Comparison of ENCODE assay signal across 9 cellular contexts in the genomic region with DNA sequence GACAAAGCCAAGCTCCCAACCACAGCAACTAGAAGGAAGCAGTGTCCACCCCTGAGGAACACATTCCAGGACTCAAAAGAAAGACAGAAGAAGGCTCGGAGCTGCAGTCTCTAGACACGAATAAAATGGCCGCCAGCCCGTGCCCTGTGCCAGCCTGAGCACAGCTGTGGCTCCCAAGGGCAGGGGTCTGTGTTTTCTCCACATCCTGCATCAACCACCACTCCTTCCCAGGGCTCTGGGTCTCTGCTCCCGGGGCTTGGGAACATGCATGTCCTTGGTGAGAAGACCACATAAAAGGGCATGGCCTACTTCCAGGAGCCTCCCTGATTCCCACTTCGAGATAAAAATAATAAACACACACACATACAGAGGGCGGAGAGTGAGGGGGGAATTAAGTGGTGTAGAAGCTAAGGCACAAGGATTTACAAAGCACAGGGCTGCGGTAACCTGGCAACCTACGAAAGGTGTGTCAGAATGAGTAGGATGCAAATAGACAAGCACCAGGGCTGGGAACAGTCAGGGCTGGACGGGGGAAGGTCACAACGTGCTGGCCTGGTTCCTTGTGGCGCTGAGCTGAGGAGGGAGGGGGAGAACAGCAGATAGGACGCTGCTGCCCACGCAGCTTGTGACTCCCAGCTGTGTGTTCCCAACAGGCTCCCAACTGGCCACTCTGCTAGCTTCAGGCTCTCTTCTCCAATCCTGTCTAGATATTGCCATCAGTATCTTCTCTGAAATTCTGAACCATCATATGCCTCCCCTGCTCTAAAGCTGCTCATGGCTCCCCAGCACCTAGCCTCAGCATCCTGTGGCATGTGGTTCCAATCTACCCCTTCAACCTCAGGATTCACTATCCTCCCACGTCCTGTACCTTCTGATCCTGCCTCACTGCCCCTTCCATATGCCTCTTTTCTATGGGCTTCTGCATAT.
A peak's percentile ranks its signal among the peaks of the same experiment; 100 is the strongest.
DNase-seq lines count a peak whose midpoint lies in the region; ATAC-seq and TF ChIP-seq lines count a peak whose summit lies in the region.
"Had no signal": no experiment of that assay in that cellular context is flagged by ENCODE, and none has a peak within 500 bp of the region (broad histone marks: within the 10 kb centered on the region; RNA-seq: fewer than 3 reads in every experiment).

No MANE protein-coding gene starts in this region.

- no peak for ATAC-seq in GM18519 (IDR thresholded peaks at IDR 0.05; ENCODE audit: low FRiP score, unreplicated experiment)

- peaks cover 3 to 5% of the 10 kb centered on the region in 2 donors for H3K36me3 ChIP-seq in esophagus (ENCODE audit: control insufficient read depth in 2 of 2, insufficient read depth in 2 of 2, low read length in 1 of 2)
- H3K36me3 ChIP-seq in muscle layer of duodenum (ENCODE audit: control insufficient read depth in 1 of 2, insufficient read depth in 2 of 2, low read length in 2 of 2), result peaks cover 0 to 5% of the 10 kb centered on the region in 2 donors
- H3K36me3 ChIP-seq in tibial nerve, result no peaks in the 10 kb centered on the region

- no peak for TF ChIP-seq POLR2A in tibial nerve (IDR thresholded peaks at IDR 0.05)

- H3K4me3 ChIP-seq in esophagus (ENCODE audit: low read depth in 1 of 2, low read length in 2 of 2), result no peak overlapping the region
- H3K4me3 ChIP-seq in muscle layer of duodenum (ENCODE audit: low read depth in 1 of 2, low read length in 2 of 2), result no peak overlapping the region
- no peak overlapping the region for H3K4me3 ChIP-seq in tibial nerve

- peak overlapping the region; percentile 17 to 78 for H3K27ac ChIP-seq in esophagus (ENCODE audit: low read depth in 2 of 2, low read length in 1 of 2)
- H3K27ac ChIP-seq in muscle layer of duodenum (ENCODE audit: low read length), result peak overlapping the region; percentile 42
- H3K27ac ChIP-seq in tibial nerve, result peak overlapping the region; percentile 19 to 71 (median 42)

- H3K4me1 ChIP-seq in esophagus (ENCODE audit: control insufficient read depth in 2 of 2, insufficient read depth in 2 of 2, low read length in 1 of 2) (peaks cover 14 to 18% of the 10 kb centered on the region in 2 donors), muscle layer of duodenum (ENCODE audit: control insufficient read depth in 1 of 2, insufficient read depth in 2 of 2, low read length in 2 of 2) (peaks cover 13 to 54% of the 10 kb centered on the region in 2 donors), tibial nerve (peaks cover 0 to 88% (median 22%) of the 10 kb centered on the region in 4 donors)

- DNase-seq in NCI-H748 (lab: John Stamatoyannopoulos, UW; ENCODE audit: unreplicated experiment) (peak; percentile 10), NCI-H748 treated with DMSO at 0.1 percent for 48 hours (lab: John Stamatoyannopoulos, UW) (no peak), tibial nerve (ENCODE audit: low spot score in 2 of 2) (no peak), NCI-H1092 (lab: John Stamatoyannopoulos, UW) (no peak), GM03348 (ENCODE audit: low spot score) (no peak)
- DNase-seq: stimulated activated CD4-positive, alpha-beta T cell treated with anti-CD3 and anti-CD28 coated beads, Interleukin-2, amount 100 ng/mL, for 24 hours had no signal

- TF ChIP-seq EP300 in tibial nerve (IDR thresholded peaks at IDR 0.05), result no peak

- 46 to 50% methylated on average over 15 of the region's 15 CpGs for WGBS in esophagus, 2 donors
- 60 to 71% methylated on average over 15 of the region's 15 CpGs for WGBS in tibial nerve, 2 donors

- no peak for TF ChIP-seq CTCF in tibial nerve (IDR thresholded peaks at IDR 0.05)

- H3K9me3 ChIP-seq in esophagus (ENCODE audit: control insufficient read depth in 2 of 2, insufficient read depth in 1 of 2, low read depth in 1 of 2, low read length in 1 of 2) (no peaks in the 10 kb centered on the region), muscle layer of duodenum (ENCODE audit: control insufficient read depth in 1 of 2, low read length in 2 of 2) (no peaks in the 10 kb centered on the region), tibial nerve (no peaks in the 10 kb centered on the region)

- H3K27me3 ChIP-seq in esophagus (ENCODE audit: control insufficient read depth in 1 of 2, insufficient read depth in 2 of 2, low read length in 2 of 2) (no peaks in the 10 kb centered on the region), muscle layer of duodenum (ENCODE audit: low read depth, low read length) (no peaks in the 10 kb centered on the region), tibial nerve (no peaks in the 10 kb centered on the region)
